Comparison of ENCODE assay signal across 31 cellular contexts in genomic region chr2:135905679-135906078, GRCh38.
"Had no signal": no experiment of that assay in that cellular context is flagged by ENCODE, and none has a peak within 500 bp of the region (broad histone marks: within the 10 kb centered on the region; RNA-seq: fewer than 3 reads in every experiment).

No MANE protein-coding gene starts in this region.

- DNase-seq: activated CD4-positive, alpha-beta memory T cell treated with anti-CD3 and anti-CD28 coated beads for 36 hours; activated CD4-positive, alpha-beta T cell treated with anti-CD3 and anti-CD28 coated beads for 36 hours; activated CD4-positive, alpha-beta T cell treated with anti-CD3 and anti-CD28 coated beads, Interleukin-2, amount 10 ng/mL, durations not matched to agents 24 days and 14 days; activated CD4-positive, CD25-positive, alpha-beta regulatory T cell; activated CD4-positive, CD25-positive, alpha-beta regulatory T cell treated with anti-CD3 and anti-CD28 coated beads, Interleukin-2, amount 50 U/mL, for 72 hours; activated CD8-positive, alpha-beta memory T cell treated with anti-CD3 and anti-CD28 coated beads, Interleukin-2, amount 10 ng/mL, durations not matched to agents 7 days and 5 days; activated CD8-positive, alpha-beta memory T cell treated with anti-CD3 and anti-CD28 coated beads, Interleukin-2, amount 50 U/mL, for 4 hours; activated CD8-positive, alpha-beta T cell treated with anti-CD3 and anti-CD28 coated beads, Interleukin-2, amount 10 ng/mL, durations not matched to agents 7 days and 5 days; activated effector memory CD4-positive, alpha-beta T cell treated with Interleukin-2 at 50 U/mL for 16 hours; activated gamma-delta T cell treated with Interleukin-2 at 50 U/mL for 16 hours; activated naive CD4-positive, alpha-beta T cell treated with anti-CD3 and anti-CD28 coated beads, Interleukin-2, amount 50 U/mL, for 16 hours; activated naive CD4-positive, alpha-beta T cell treated with Interleukin-2 at 50 U/mL for 16 hours; activated T-cell treated with anti-CD3 and anti-CD28 coated beads, Interleukin-2, amount 50 U/mL, for 1 hour; amniotic stem cell; anterior cingulate cortex; brain microvascular endothelial cell; cortex of kidney; dermis blood vessel endothelial cell; effector CD4-positive, alpha-beta T cell; effector memory CD8-positive, alpha-beta T cell; erythroblast; foreskin keratinocyte; gastrocnemius medialis; glutamatergic neuron; heart left ventricle; T1000 had no signal

- ATAC-seq: activated CD4-positive, alpha-beta T cell treated with anti-CD3 and anti-CD28 coated beads for 36 hours; activated CD8-positive, alpha-beta memory T cell treated with anti-CD3 and anti-CD28 coated beads, Interleukin-2, amount 10 ng/mL, durations not matched to agents 7 days and 5 days; activated CD8-positive, alpha-beta T cell treated with anti-CD3 and anti-CD28 coated beads, Interleukin-2, amount 10 ng/mL, durations not matched to agents 7 days and 5 days; activated T-helper 17 cell treated with anti-CD3 and anti-CD28 coated beads, Interleukin-2, amount 50 U/mL, for 72 hours; effector memory CD8-positive, alpha-beta T cell; foreskin keratinocyte; gastrocnemius medialis; heart left ventricle had no signal

- H3K4me1 ChIP-seq: esophagus muscularis mucosa, foreskin keratinocyte, gastrocnemius medialis, heart left ventricle had no signal

- H3K9me3 ChIP-seq: esophagus muscularis mucosa, gastrocnemius medialis, heart left ventricle had no signal

- H3K27me3 ChIP-seq: brain microvascular endothelial cell, esophagus muscularis mucosa, foreskin keratinocyte, gastrocnemius medialis, heart left ventricle had no signal

- H3K4me3 ChIP-seq: esophagus muscularis mucosa, gastrocnemius medialis, heart left ventricle had no signal

- H3K27ac ChIP-seq: brain microvascular endothelial cell, esophagus muscularis mucosa, foreskin keratinocyte, gastrocnemius medialis, heart left ventricle had no signal

- FAIRE-seq: astrocyte, bronchial epithelial cell, colon had no signal
